Comparison of ENCODE assay signal across 1 cellular context in the genomic region with DNA sequence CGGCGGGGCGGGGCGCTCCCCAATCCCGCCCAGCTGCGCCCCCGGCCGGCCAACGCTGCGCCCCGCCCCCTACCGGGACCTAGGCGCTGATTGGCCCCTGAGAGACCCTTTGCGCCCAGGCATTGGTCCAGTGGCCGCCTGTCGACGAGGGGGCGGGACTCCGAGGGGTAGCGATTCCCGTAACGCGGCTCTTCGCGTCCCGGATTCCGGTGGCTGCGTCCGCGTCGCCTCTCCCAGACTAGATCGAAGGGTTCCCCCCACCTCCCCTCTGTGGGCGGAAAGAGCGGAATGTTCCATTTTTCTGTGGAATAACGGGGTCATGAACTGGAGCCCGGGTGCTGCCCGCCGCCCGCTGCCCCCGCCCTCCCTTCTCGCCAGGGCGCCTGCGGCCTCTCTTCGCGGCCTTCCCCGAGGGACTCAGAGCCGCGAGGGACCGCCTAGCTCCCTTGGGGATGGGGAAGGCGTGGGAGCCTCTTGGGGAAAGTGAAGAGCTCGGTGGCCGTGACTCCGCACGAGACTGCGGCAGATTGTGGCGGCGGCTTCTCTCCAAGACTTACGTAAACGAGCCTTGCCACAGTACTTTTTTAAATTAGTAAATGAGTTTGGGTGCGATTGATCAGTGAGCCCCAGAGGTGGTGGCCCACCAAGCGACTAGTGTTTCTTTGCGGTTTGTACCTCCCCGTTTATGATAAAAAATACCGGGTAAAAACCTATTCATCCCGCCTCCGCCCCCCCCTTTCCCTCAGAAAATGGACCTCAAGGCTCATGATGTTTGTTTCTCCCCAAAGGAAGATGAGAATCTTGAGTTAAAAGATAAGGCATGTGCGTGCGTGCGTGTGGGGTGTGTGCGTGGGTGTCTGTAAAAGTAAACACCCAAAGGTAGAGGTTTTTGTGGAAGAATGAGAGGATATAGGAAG.
A peak's percentile ranks its signal among the peaks of the same experiment; 100 is the strongest.
TF ChIP-seq lines count a peak whose summit lies in the region.

No MANE protein-coding gene starts in this region.

TF ChIP-seq in GM12878, 131 proteins besides CTCF, POLR2A, EP300 and RAD21 (continued from another document and continues in another):
- TF ChIP-seq, protein P1, sequence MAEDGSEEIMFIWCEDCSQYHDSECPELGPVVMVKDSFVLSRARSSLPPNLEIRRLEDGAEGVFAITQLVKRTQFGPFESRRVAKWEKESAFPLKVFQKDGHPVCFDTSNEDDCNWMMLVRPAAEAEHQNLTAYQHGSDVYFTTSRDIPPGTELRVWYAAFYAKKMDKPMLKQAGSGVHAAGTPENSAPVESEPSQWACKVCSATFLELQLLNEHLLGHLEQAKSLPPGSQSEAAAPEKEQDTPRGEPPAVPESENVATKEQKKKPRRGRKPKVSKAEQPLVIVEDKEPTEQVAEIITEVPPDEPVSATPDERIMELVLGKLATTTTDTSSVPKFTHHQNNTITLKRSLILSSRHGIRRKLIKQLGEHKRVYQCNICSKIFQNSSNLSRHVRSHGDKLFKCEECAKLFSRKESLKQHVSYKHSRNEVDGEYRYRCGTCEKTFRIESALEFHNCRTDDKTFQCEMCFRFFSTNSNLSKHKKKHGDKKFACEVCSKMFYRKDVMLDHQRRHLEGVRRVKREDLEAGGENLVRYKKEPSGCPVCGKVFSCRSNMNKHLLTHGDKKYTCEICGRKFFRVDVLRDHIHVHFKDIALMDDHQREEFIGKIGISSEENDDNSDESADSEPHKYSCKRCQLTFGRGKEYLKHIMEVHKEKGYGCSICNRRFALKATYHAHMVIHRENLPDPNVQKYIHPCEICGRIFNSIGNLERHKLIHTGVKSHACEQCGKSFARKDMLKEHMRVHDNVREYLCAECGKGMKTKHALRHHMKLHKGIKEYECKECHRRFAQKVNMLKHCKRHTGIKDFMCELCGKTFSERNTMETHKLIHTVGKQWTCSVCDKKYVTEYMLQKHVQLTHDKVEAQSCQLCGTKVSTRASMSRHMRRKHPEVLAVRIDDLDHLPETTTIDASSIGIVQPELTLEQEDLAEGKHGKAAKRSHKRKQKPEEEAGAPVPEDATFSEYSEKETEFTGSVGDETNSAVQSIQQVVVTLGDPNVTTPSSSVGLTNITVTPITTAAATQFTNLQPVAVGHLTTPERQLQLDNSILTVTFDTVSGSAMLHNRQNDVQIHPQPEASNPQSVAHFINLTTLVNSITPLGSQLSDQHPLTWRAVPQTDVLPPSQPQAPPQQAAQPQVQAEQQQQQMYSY (CRISPR knock-in tag; IDR thresholded peaks at IDR 0.05): no peak
- TF ChIP-seq GABPA (IDR thresholded peaks at IDR 0.05; ENCODE audit: low read depth) (no peak), POLR2AphosphoS2 (IDR thresholded peaks at IDR 0.05; ENCODE audit: low read depth, low read length) (no peak), CBX5 (IDR thresholded peaks at IDR 0.05; ENCODE audit: low read depth) (no peak), IRF3 (IDR thresholded peaks at IDR 0.05) (peak; percentile 71; the same call in 1 of the 2 replicates), MYC (IDR thresholded peaks at IDR 0.05; ENCODE audit: insufficient read depth, insufficient read length, insufficient replicate concordance, low read length, severe bottlenecking) (no peak), CHD4 (IDR thresholded peaks at IDR 0.05) (no peak), ZNF384 (IDR thresholded peaks at IDR 0.05; ENCODE audit: borderline replicate concordance, low read depth, low read length) (peak; percentile 60; the same call in 1 of the 2 replicates), BACH1 (IDR thresholded peaks at IDR 0.05; ENCODE audit: borderline replicate concordance) (peak; percentile 84), HSF1 (IDR thresholded peaks at IDR 0.05; ENCODE audit: low read depth, low read length) (0 out of 2 replicates have a peak, but pooled peaks have one; percentile 46), SUZ12 (IDR thresholded peaks at IDR 0.05; ENCODE audit: unreplicated experiment) (no peak), CHD2 (IDR thresholded peaks at IDR 0.05; ENCODE audit: borderline replicate concordance, low read depth, low read length) (peak; percentile 87), TCF3 (IDR thresholded peaks at IDR 0.05; ENCODE audit: borderline replicate concordance, insufficient read depth, low read depth, low read length) (no peak), ZNF687 (IDR thresholded peaks at IDR 0.05) (no peak), STAT3 (IDR thresholded peaks at IDR 0.05; ENCODE audit: low read depth, low read length) (no peak), CHD1 (IDR thresholded peaks at IDR 0.05; ENCODE audit: low read depth, low read length) (no peak), KLF5 (IDR thresholded peaks at IDR 0.05; ENCODE audit: partially characterized antibody) (no peak), RCOR1 (conservative IDR thresholded peaks at IDR 0.05; ENCODE audit: low read depth, low read length) (peak; percentile 44; the same call in 1 of the 2 replicates), RELB (IDR thresholded peaks at IDR 0.05; ENCODE audit: low read depth) (peak; percentile 91), FOS (IDR thresholded peaks at IDR 0.05; ENCODE audit: borderline replicate concordance, extremely low read depth, insufficient read length) (peak; percentile 57), ZBED1 (IDR thresholded peaks at IDR 0.05; ENCODE audit: borderline replicate concordance) (no peak), NBN (IDR thresholded peaks at IDR 0.05) (peak; percentile 89), NFIC (IDR thresholded peaks at IDR 0.05; ENCODE audit: low read depth, low read length) (peak; percentile 80; the same call in 1 of the 2 replicates)
- TF ChIP-seq, protein P2, sequence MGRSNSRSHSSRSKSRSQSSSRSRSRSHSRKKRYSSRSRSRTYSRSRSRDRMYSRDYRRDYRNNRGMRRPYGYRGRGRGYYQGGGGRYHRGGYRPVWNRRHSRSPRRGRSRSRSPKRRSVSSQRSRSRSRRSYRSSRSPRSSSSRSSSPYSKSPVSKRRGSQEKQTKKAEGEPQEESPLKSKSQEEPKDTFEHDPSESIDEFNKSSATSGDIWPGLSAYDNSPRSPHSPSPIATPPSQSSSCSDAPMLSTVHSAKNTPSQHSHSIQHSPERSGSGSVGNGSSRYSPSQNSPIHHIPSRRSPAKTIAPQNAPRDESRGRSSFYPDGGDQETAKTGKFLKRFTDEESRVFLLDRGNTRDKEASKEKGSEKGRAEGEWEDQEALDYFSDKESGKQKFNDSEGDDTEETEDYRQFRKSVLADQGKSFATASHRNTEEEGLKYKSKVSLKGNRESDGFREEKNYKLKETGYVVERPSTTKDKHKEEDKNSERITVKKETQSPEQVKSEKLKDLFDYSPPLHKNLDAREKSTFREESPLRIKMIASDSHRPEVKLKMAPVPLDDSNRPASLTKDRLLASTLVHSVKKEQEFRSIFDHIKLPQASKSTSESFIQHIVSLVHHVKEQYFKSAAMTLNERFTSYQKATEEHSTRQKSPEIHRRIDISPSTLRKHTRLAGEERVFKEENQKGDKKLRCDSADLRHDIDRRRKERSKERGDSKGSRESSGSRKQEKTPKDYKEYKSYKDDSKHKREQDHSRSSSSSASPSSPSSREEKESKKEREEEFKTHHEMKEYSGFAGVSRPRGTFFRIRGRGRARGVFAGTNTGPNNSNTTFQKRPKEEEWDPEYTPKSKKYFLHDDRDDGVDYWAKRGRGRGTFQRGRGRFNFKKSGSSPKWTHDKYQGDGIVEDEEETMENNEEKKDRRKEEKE (IDR thresholded peaks at IDR 0.05): no peak
- TF ChIP-seq, protein P3, sequence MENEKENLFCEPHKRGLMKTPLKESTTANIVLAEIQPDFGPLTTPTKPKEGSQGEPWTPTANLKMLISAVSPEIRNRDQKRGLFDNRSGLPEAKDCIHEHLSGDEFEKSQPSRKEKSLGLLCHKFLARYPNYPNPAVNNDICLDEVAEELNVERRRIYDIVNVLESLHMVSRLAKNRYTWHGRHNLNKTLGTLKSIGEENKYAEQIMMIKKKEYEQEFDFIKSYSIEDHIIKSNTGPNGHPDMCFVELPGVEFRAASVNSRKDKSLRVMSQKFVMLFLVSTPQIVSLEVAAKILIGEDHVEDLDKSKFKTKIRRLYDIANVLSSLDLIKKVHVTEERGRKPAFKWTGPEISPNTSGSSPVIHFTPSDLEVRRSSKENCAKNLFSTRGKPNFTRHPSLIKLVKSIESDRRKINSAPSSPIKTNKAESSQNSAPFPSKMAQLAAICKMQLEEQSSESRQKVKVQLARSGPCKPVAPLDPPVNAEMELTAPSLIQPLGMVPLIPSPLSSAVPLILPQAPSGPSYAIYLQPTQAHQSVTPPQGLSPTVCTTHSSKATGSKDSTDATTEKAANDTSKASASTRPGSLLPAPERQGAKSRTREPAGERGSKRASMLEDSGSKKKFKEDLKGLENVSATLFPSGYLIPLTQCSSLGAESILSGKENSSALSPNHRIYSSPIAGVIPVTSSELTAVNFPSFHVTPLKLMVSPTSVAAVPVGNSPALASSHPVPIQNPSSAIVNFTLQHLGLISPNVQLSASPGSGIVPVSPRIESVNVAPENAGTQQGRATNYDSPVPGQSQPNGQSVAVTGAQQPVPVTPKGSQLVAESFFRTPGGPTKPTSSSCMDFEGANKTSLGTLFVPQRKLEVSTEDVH (IDR thresholded peaks at IDR 0.05; ENCODE audit: low read depth, partially characterized antibody): no peak
- TF ChIP-seq, protein P4, sequence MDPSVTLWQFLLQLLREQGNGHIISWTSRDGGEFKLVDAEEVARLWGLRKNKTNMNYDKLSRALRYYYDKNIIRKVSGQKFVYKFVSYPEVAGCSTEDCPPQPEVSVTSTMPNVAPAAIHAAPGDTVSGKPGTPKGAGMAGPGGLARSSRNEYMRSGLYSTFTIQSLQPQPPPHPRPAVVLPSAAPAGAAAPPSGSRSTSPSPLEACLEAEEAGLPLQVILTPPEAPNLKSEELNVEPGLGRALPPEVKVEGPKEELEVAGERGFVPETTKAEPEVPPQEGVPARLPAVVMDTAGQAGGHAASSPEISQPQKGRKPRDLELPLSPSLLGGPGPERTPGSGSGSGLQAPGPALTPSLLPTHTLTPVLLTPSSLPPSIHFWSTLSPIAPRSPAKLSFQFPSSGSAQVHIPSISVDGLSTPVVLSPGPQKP (IDR thresholded peaks at IDR 0.05; ENCODE audit: low read depth, low read length): no peak
